In genomic region chr6:159691963-159692287, GRCh38 we compare ENCODE assay signal across 8 cellular contexts. TPM values are rescaled to one million over a fixed set of nuclear protein-coding genes. Genes with fewer than 3 reads are reported as not detected.
DNase-seq lines count a peak whose midpoint lies in the region; ATAC-seq and TF ChIP-seq lines count a peak whose summit lies in the region.

No MANE protein-coding gene starts in this region.

- H3K4me1 Mint-ChIP-seq in CD4-positive, alpha-beta memory T cell, result peaks cover 32 to 79% (median 56%) of the 10 kb centered on the region in 4 donors
- H3K4me1 Mint-ChIP-seq in natural killer cell treated with Interleukin-12 subunit alpha and Interleukin-12 subunit beta and Interleukin-15 and Interleukin-18, amount 100 ng/mL, for 72 hours (ENCODE audit: low read depth in 2 of 2), result peaks cover 36 to 44% of the 10 kb centered on the region in 2 donors

- no peak for TF ChIP-seq CTCF in colonic mucosa (IDR thresholded peaks at IDR 0.05)

- H3K9ac ChIP-seq in Karpas-422 (ENCODE audit: low read length), result peak overlapping the region; percentile 83
- peak overlapping the region; percentile 96 to 98 for H3K9ac ChIP-seq in colonic mucosa (ENCODE audit: low read depth in 2 of 2, low read length in 2 of 2)

- no peak for ATAC-seq in natural killer cell treated with Interleukin-12 subunit alpha and Interleukin-12 subunit beta and Interleukin-15 and Interleukin-18, amount 100 ng/mL, for 72 hours
- no peak for ATAC-seq in GM18511 (IDR thresholded peaks at IDR 0.05; ENCODE audit: unreplicated experiment)

- H3K4me1 ChIP-seq in CD4-positive, alpha-beta memory T cell (ENCODE audit: insufficient read depth, low read length), result peaks cover 60% of the 10 kb centered on the region
- H3K4me1 ChIP-seq in Karpas-422 (ENCODE audit: low read length) (peaks cover 28% of the 10 kb centered on the region), colonic mucosa (no peaks in the 10 kb centered on the region)

- POLR2A ChIA-PET in CD4-positive, alpha-beta memory T cell (lab: Charles Lee; ENCODE audit: partially characterized antibody), result interaction anchor here (0.6 to 13.4 kb wide), 14 partner anchors 9 to 322 kb away, joined by 3 to 240 read pairs (median 8); partner anchors contain the start of genes ACAT2, MRPL18, TCP1 and WTAP

- peak in 1 of 5 donors; percentile 8 for DNase-seq in CD4-positive, alpha-beta memory T cell
- no peak for DNase-seq in Karpas-422
- no peak for DNase-seq in colonic mucosa
- no peak for DNase-seq in natural killer cell treated with Interleukin-12 subunit alpha and Interleukin-12 subunit beta and Interleukin-15 and Interleukin-18, amount 100 ng/mL, for 72 hours (ENCODE audit: low spot score)
- DNase-seq in GM03348 (ENCODE audit: low spot score), result no peak
- DNase-seq in activated effector memory CD4-positive, alpha-beta T cell treated with Interleukin-2 at 50 U/mL for 16 hours, result no peak
- DNase-seq in HuH-7.5 (ENCODE audit: low spot score), result no peak

- peak overlapping the region; percentile 92 to 97 (median 97) for H3K27ac Mint-ChIP-seq in CD4-positive, alpha-beta memory T cell
- H3K27ac Mint-ChIP-seq in natural killer cell treated with Interleukin-12 subunit alpha and Interleukin-12 subunit beta and Interleukin-15 and Interleukin-18, amount 100 ng/mL, for 72 hours, result peak overlapping the region; percentile 80 to 84

- no peaks in the 10 kb centered on the region for H3K9me3 Mint-ChIP-seq in CD4-positive, alpha-beta memory T cell
- H3K9me3 Mint-ChIP-seq in natural killer cell treated with Interleukin-12 subunit alpha and Interleukin-12 subunit beta and Interleukin-15 and Interleukin-18, amount 100 ng/mL, for 72 hours, result no peaks in the 10 kb centered on the region

- peaks cover 23 to 47% of the 10 kb centered on the region in 2 donors for H3K36me3 Mint-ChIP-seq in CD4-positive, alpha-beta memory T cell
- H3K36me3 Mint-ChIP-seq in natural killer cell treated with Interleukin-12 subunit alpha and Interleukin-12 subunit beta and Interleukin-15 and Interleukin-18, amount 100 ng/mL, for 72 hours, result peaks cover 30% of the 10 kb centered on the region

- H4K20me1 ChIP-seq in Karpas-422 (ENCODE audit: insufficient read depth, low read depth, low read length), result peaks cover 7% of the 10 kb centered on the region

- H3K27ac ChIP-seq in CD4-positive, alpha-beta memory T cell (ENCODE audit: low read depth, low read length), result peak overlapping the region; percentile 64
- H3K27ac ChIP-seq in Karpas-422 (ENCODE audit: low read length), result peak overlapping the region; percentile 16; the same call in 1 of the 2 replicates
- peak overlapping the region; percentile 99 for H3K27ac ChIP-seq in colonic mucosa

- no peaks in the 10 kb centered on the region for H3K27me3 ChIP-seq in CD4-positive, alpha-beta memory T cell (ENCODE audit: insufficient read depth, low read length)
- H3K27me3 ChIP-seq in Karpas-422 (ENCODE audit: low read length) (no peaks in the 10 kb centered on the region), colonic mucosa (no peaks in the 10 kb centered on the region)

- H3K4me2 ChIP-seq in Karpas-422 (ENCODE audit: low read depth, low read length, poor library complexity, severe bottlenecking), result peak overlapping the region; percentile 97

- H3K36me3 ChIP-seq in CD4-positive, alpha-beta memory T cell (ENCODE audit: insufficient read depth, low read length), result peaks cover 12% of the 10 kb centered on the region
- H3K36me3 ChIP-seq in Karpas-422 (ENCODE audit: insufficient read depth, low read length) (peaks cover 16% of the 10 kb centered on the region; the same call in 1 of the 2 replicates), colonic mucosa (no peaks in the 10 kb centered on the region)

- H3K9me3 ChIP-seq in CD4-positive, alpha-beta memory T cell (ENCODE audit: control insufficient read depth in 1 of 2, low read length in 2 of 2), result no peaks in the 10 kb centered on the region
- no peaks in the 10 kb centered on the region for H3K9me3 ChIP-seq in Karpas-422 (ENCODE audit: low read length)
- H3K9me3 ChIP-seq in colonic mucosa, result no peaks in the 10 kb centered on the region

- CTCF ChIA-PET in CD4-positive, alpha-beta memory T cell (lab: Charles Lee; ENCODE audit: partially characterized antibody), result interaction anchor here (0.8 to 4.4 kb wide), 23 partner anchors 8 to 841 kb away, joined by 3 to 50 read pairs (median 6); partner anchors contain the start of genes ACAT2, MRPL18, TCP1 and WTAP

- H3K27me3 Mint-ChIP-seq in CD4-positive, alpha-beta memory T cell, result no peaks in the 10 kb centered on the region
- no peaks in the 10 kb centered on the region for H3K27me3 Mint-ChIP-seq in natural killer cell treated with Interleukin-12 subunit alpha and Interleukin-12 subunit beta and Interleukin-15 and Interleukin-18, amount 100 ng/mL, for 72 hours

- H2AFZ ChIP-seq in Karpas-422 (ENCODE audit: low read length), result no peak overlapping the region

- no peaks in the 10 kb centered on the region for H3K9me2 ChIP-seq in Karpas-422 (replicated peaks; ENCODE audit: insufficient read depth, low read length)

- H3K4me3 Mint-ChIP-seq in CD4-positive, alpha-beta memory T cell, result peak overlapping the region; percentile 86 to 96 (median 94)
- H3K4me3 Mint-ChIP-seq in natural killer cell treated with Interleukin-12 subunit alpha and Interleukin-12 subunit beta and Interleukin-15 and Interleukin-18, amount 100 ng/mL, for 72 hours, result peak overlapping the region; percentile 92

- intact Hi-C loops in CD4-positive, alpha-beta memory T cell (cut with micrococcal nuclease), result loop anchor here (1.0 to 10.0 kb wide), 7 partner anchors 28 to 829 kb away; no protein-coding TSS in a partner anchor
- intact Hi-C loops in colonic mucosa (cut with DNase I), result loop anchor here (5.0 kb wide), 2 partner anchors 35 to 95 kb away; partner anchors contain the start of genes TCP1 and WTAP

- peak overlapping the region; percentile 87 to 88 for H3K4me3 ChIP-seq in CD4-positive, alpha-beta memory T cell (ENCODE audit: low read length in 2 of 2)
- H3K4me3 ChIP-seq in Karpas-422 (ENCODE audit: low read length) (peak overlapping the region; percentile 81), colonic mucosa (peak overlapping the region; percentile 97)

- peaks cover 52% of the 10 kb centered on the region for H3K79me2 ChIP-seq in Karpas-422 (ENCODE audit: low read length)

RNA-seq across cellular contexts. Expression of gene SOD2, which starts 1.1 kb away (rescaled TPM):
- 100 to 1,000 TPM; 128 to 131 TPM for total RNA-seq in CD4-positive, alpha-beta memory T cell
- polyA plus RNA-seq in CD4-positive, alpha-beta memory T cell, result 100 to 1,000 TPM; 121 to 161 TPM
- total RNA-seq in Karpas-422 (2014; rRNA removed; shearing (Covaris generic); ENCODE audit: low replicate concordance), result 41.0 and 49.6 TPM in 2 replicates
- total RNA-seq in colonic mucosa, result 100 to 1,000 TPM; 199 to 365 TPM
- total RNA-seq in natural killer cell treated with Interleukin-12 subunit alpha and Interleukin-12 subunit beta and Interleukin-15 and Interleukin-18, amount 100 ng/mL, for 72 hours, result 100 to 1,000 TPM; 232 to 842 TPM

RNA-seq across cellular contexts. Expression of gene WTAP, which starts 35.4 kb away (rescaled TPM):
- total RNA-seq in CD4-positive, alpha-beta memory T cell, result 100 to 1,000 TPM; 151 to 159 TPM
- 100 to 1,000 TPM; 140 to 149 TPM for polyA plus RNA-seq in CD4-positive, alpha-beta memory T cell
- total RNA-seq in Karpas-422 (2014; rRNA removed; shearing (Covaris generic); ENCODE audit: low replicate concordance), result 86.1 and 87.6 TPM in 2 replicates
- 10 to 100 TPM; 73.7 to 84.1 TPM for total RNA-seq in colonic mucosa
- total RNA-seq in natural killer cell treated with Interleukin-12 subunit alpha and Interleukin-12 subunit beta and Interleukin-15 and Interleukin-18, amount 100 ng/mL, for 72 hours, result 100 to 1,000 TPM in 1 of 2 donors, 10 to 100 TPM in 1; 98.4 to 106 TPM

Comparison
In these comparisons a context has a peak if more than half of its experiments do, and no peak if none do; other contexts are left out.
1. H3K27ac ChIP-seq: peak in every context shown above with its lines; median percentile 99 in colonic mucosa; 64 in CD4-positive, alpha-beta memory T cell; 16 in Karpas-422.